Comparison of ENCODE assay signal across 8 cellular contexts in the genomic region with DNA sequence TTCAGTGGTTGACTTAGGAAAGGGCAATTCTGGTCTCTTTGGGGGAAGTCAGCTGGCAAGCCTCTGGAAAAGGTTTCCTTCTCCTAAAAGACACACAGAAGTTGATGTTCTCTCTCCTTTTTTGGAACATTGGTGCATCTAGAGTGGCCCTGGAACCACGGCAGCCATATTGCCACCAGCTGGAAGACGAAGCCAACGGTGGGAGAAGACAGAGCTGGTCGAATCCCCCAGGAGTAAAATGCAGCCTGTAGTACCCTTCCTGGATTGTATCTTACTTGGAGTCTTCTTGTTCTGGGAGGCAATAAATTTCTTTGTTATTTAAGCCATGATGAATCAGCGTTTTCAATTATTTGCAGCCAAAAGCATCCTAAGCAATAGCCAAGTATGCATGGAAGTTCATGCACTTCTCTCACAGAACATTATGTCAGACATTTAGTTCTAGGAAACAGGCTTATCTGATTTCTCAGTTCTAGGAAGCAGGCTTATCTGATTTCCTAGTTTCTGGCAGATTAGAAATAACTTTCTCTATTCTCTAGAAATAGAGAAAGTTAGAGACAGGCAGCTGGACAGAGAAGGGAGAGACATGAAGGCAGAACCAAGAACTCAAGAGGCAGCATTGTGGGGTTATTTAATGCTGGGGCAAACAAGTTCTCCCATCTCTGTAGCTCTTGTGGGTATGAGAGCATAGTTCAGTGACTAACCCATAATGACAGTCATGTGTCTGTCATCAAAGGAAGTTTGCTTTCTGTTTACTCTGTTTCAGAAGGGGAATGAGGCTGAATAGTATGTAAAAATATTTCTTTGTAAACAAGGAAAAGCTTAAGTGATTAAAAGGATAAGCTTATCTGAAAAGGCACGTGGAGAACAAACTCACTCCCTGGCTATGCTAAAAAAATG. TPM values are rescaled to one million over a fixed set of nuclear protein-coding genes. Genes with fewer than 3 reads are reported as not detected.
DNase-seq lines count a peak whose midpoint lies in the region; ATAC-seq, FAIRE-seq and TF ChIP-seq lines count a peak whose summit lies in the region.

No MANE protein-coding gene starts in this region.

- no peak overlapping the region for H3K4me3 ChIP-seq in upper lobe of left lung

- H3K4me1 ChIP-seq in upper lobe of left lung: peaks cover 24 to 32% (median 29%) of the 10 kb centered on the region in 4 donors

- peak in 1 of 4 donors; percentile 31 for TF ChIP-seq POLR2A in upper lobe of left lung (IDR thresholded peaks at IDR 0.05)

- H3K27ac ChIP-seq in upper lobe of left lung: peak overlapping the region; percentile 69 to 87 (median 79)

- H3K27me3 ChIP-seq in upper lobe of left lung: no peaks in the 10 kb centered on the region

- peak in 2 of 4 donors; percentile 44 to 46 for TF ChIP-seq EP300 in upper lobe of left lung (IDR thresholded peaks at IDR 0.05)

- 63 to 73% methylated on average over 6 of the region's 6 CpGs for WGBS in upper lobe of left lung, 2 donors

- DNase-seq in stimulated activated CD4-positive, alpha-beta T cell treated with anti-CD3 and anti-CD28 coated beads, Interleukin-4, amount 100 ng/mL, for 24 hours: peak; percentile 23
- DNase-seq in stimulated activated CD4-positive, alpha-beta T cell treated with anti-CD3 and anti-CD28 coated beads, Interleukin-4, amount 100 ng/mL, for 4 hours: no peak
- DNase-seq in RCC 7860 (ENCODE audit: low spot score) (peak; percentile 74), upper lobe of left lung (no peak), NCI-H69 (lab: John Stamatoyannopoulos, UW) (no peak), NCI-H2171 treated with DMSO at 0.1 percent for 48 hours (lab: John Stamatoyannopoulos, UW) (no peak)

- H3K36me3 ChIP-seq in upper lobe of left lung: no peaks in the 10 kb centered on the region

- peak; percentile 62 for ATAC-seq in HG02938 (IDR thresholded peaks at IDR 0.05; ENCODE audit: unreplicated experiment)
- ATAC-seq in esophagus mucosa: peak; percentile 90
- ATAC-seq in upper lobe of left lung (ENCODE audit: low FRiP score in 2 of 2): peak; percentile 76 to 84

- no peak for TF ChIP-seq CTCF in upper lobe of left lung (IDR thresholded peaks at IDR 0.05)

- no peaks in the 10 kb centered on the region for H3K9me3 ChIP-seq in upper lobe of left lung

- FAIRE-seq in RCC 7860 (lab: Jason Lieb, UNC): peak; percentile 85

RNA-seq across cellular contexts. Expression of gene NABP1, which starts 40.5 kb away (rescaled TPM):
- 32.8 TPM for total RNA-seq in esophagus mucosa
- 100 to 1,000 TPM in 1 of 6 donors, 10 to 100 TPM in 5; 35.7 to 137 (median 46.9) TPM for total RNA-seq in upper lobe of left lung

Comparison
In these comparisons a context has a peak if more than half of its experiments do, and no peak if none do; other contexts are left out.
1. DNase-seq: peak in stimulated activated CD4-positive, alpha-beta T cell treated with anti-CD3 and anti-CD28 coated beads, Interleukin-4, amount 100 ng/mL, for 24 hours (single experiment) and RCC 7860 (single experiment); none in stimulated activated CD4-positive, alpha-beta T cell treated with anti-CD3 and anti-CD28 coated beads, Interleukin-4, amount 100 ng/mL, for 4 hours (0 of 2), upper lobe of left lung (0 of 2), NCI-H69 (single experiment) and NCI-H2171 treated with DMSO at 0.1 percent for 48 hours (single experiment).
2. Peak in every context shown above with its lines, with median percentiles within 50 percentile points of each other: ATAC-seq.